ENCODE assay signal across 8 cellular contexts in genomic region chr3:42581400-42581708, GRCh38. TPM values are rescaled to one million over a fixed set of nuclear protein-coding genes. Genes with fewer than 3 reads are reported as not detected.
DNase-seq lines count a peak whose midpoint lies in the region; ATAC-seq, FAIRE-seq and TF ChIP-seq lines count a peak whose summit lies in the region.

No MANE protein-coding gene starts in this region.

- no peak for TF ChIP-seq EP300 in H1 (IDR thresholded peaks at IDR 0.05; ENCODE audit: borderline replicate concordance in 1 of 2, low read depth in 2 of 2, low read length in 2 of 2)

- H3K4me3 ChIP-seq in DND-41 (ENCODE audit: low read depth in 1 of 2, low read length in 2 of 2), result peak overlapping the region; percentile 58 to 78
- peak overlapping the region; percentile 70 to 94 (median 86) for H3K4me3 ChIP-seq in H1 (ENCODE audit: extremely low read depth in 1 of 4, insufficient read depth in 2 of 4, low read depth in 3 of 4, low read length in 4 of 4)
- peak overlapping the region; percentile 97 for H3K4me3 ChIP-seq in osteoblast (ENCODE audit: insufficient read depth, low read length)

- H4K20me1 ChIP-seq in DND-41 (ENCODE audit: insufficient read depth, low read length), result no peaks in the 10 kb centered on the region
- no peaks in the 10 kb centered on the region for H4K20me1 ChIP-seq in H1 (replicated peaks in 1 of 2; ENCODE audit: control insufficient read depth in 1 of 2, insufficient read depth in 2 of 2, low read length in 2 of 2)
- no peaks in the 10 kb centered on the region for H4K20me1 ChIP-seq in osteoblast (ENCODE audit: insufficient read depth, low read length)

- FAIRE-seq in H1 (lab: Jason Lieb, UNC), result no peak

- POLR2A ChIA-PET in H1 (lab: Charles Lee; ENCODE audit: partially characterized antibody), result interaction anchor here (1.3 to 4.7 kb wide), 11 partner anchors 9 to 71 kb away, joined by 3 to 73 read pairs (median 8); partner anchors contain the start of genes NKTR and SS18L2

- H3K27ac ChIP-seq in DND-41 (ENCODE audit: low read length) (peak overlapping the region; percentile 84), H1 (ENCODE audit: low read depth, low read length) (peak overlapping the region; percentile 72), osteoblast (ENCODE audit: low read depth, low read length) (peak overlapping the region; percentile 77)

- no peak overlapping the region; the same call in 1 of the 2 replicates for H3K18ac ChIP-seq in H1 (ENCODE audit: extremely low read depth, low read length)

- H3K79me1 ChIP-seq in H1 (ENCODE audit: low read depth, low read length), result no peaks in the 10 kb centered on the region; the same call in none of the 2 replicates

- no peak for DNase-seq in DND-41
- peak; percentile 16 for DNase-seq in NCI-H524 treated with DMSO at 0.1 percent for 48 hours (lab: John Stamatoyannopoulos, UW)
- DNase-seq in H1 (ENCODE audit: low read depth in 1 of 2, low spot score in 2 of 2), result no peak
- DNase-seq in osteoblast (ENCODE audit: insufficient read length, low spot score, missing footprints), result no peak
- no peak for DNase-seq in SW480 (ENCODE audit: low spot score)
- DNase-seq in KBM-7, result no peak

- TF ChIP-seq CTCF in DND-41 (IDR thresholded peaks at IDR 0.05; ENCODE audit: borderline replicate concordance, extremely low read depth, low read length, poor library complexity, severe bottlenecking) (no peak), H1 (IDR thresholded peaks at IDR 0.05; ENCODE audit: control extremely low read depth in 1 of 3, insufficient read depth in 1 of 3, low read depth in 1 of 3, low read length in 3 of 3) (no peak), osteoblast (IDR thresholded peaks at IDR 0.05; ENCODE audit: extremely low read depth, low read depth, low read length) (no peak)

- H3K36me3 ChIP-seq in DND-41 (ENCODE audit: insufficient read depth, low read length) (peaks cover 11% of the 10 kb centered on the region), H1 (ENCODE audit: control insufficient read depth in 2 of 4, insufficient read depth in 4 of 4, low read length in 3 of 4) (peaks cover 0 to 4% (median 0%) of the 10 kb centered on the region in 4 experiments; a peak in 2 of 8 replicates), osteoblast (ENCODE audit: insufficient read depth, low read length) (no peaks in the 10 kb centered on the region)

- H3K4me2 ChIP-seq in DND-41 (ENCODE audit: insufficient read depth, low read length) (peak overlapping the region; percentile 87), H1 (ENCODE audit: insufficient read depth in 1 of 2, low read depth in 2 of 2, low read length in 2 of 2) (peak overlapping the region; percentile 60 to 80), osteoblast (ENCODE audit: insufficient read depth, low read length) (peak overlapping the region; percentile 96)

- no peak overlapping the region for H2BK15ac ChIP-seq in H1 (ENCODE audit: low read length)

- H3K9ac ChIP-seq in DND-41 (ENCODE audit: low read depth, low read length) (peak overlapping the region; percentile 88), H1 (replicated peaks in 1 of 4; ENCODE audit: extremely low read depth in 1 of 4, low read depth in 3 of 4, low read length in 3 of 4) (peak overlapping the region; percentile 74 to 83 (median 78))

- no peak overlapping the region for H4K8ac ChIP-seq in H1 (ENCODE audit: extremely low read depth, insufficient read depth, low read length)

- H2BK120ac ChIP-seq in H1 (replicated peaks; ENCODE audit: low read depth, low read length), result peak overlapping the region; percentile 38

- H3K79me2 ChIP-seq in DND-41 (ENCODE audit: insufficient read depth, low read length) (peaks cover 63% of the 10 kb centered on the region), H1 (ENCODE audit: control insufficient read depth in 1 of 2, insufficient read depth in 2 of 2, low read length in 2 of 2) (peaks cover 0 to 55% of the 10 kb centered on the region in 2 experiments; a peak in 3 of 4 replicates), osteoblast (ENCODE audit: insufficient read depth, low read length) (peaks cover 49% of the 10 kb centered on the region)

- no peak overlapping the region for H3K14ac ChIP-seq in H1 (ENCODE audit: insufficient read length)

- H2AK5ac ChIP-seq in H1 (ENCODE audit: low read depth, low read length), result no peak overlapping the region

- in situ Hi-C loops in KBM-7 (cut with MboI; ENCODE audit: low pct_unique_long_range_greater_than_20kb, low sequenced_read_pairs), result no loop called here

- H3K56ac ChIP-seq in H1 (replicated peaks; ENCODE audit: insufficient read length, low read depth, low read length), result no peak overlapping the region

- ATAC-seq in DND-41 (ENCODE audit: insufficient read depth, low read depth) (no peak), GM21367 (IDR thresholded peaks at IDR 0.05; ENCODE audit: unreplicated experiment) (no peak), GM21576 (IDR thresholded peaks at IDR 0.05; ENCODE audit: unreplicated experiment) (no peak)

- H3K27me3 ChIP-seq in DND-41 (ENCODE audit: insufficient read depth, low read length, poor library complexity), result no peaks in the 10 kb centered on the region
- H3K27me3 ChIP-seq in H1 (replicated peaks in 1 of 4; ENCODE audit: control insufficient read depth in 3 of 4, extremely low read depth in 1 of 4, insufficient read depth in 3 of 4, low read length in 3 of 4), result no peaks in the 10 kb centered on the region
- H3K27me3 ChIP-seq in osteoblast (ENCODE audit: insufficient read depth, low read length), result no peaks in the 10 kb centered on the region

- no peak overlapping the region for H2BK20ac ChIP-seq in H1 (ENCODE audit: low read length)

- no peak overlapping the region for H2BK12ac ChIP-seq in H1 (ENCODE audit: low read depth, low read length)

- H4K91ac ChIP-seq in H1 (replicated peaks; ENCODE audit: insufficient read length, low read length), result no peak overlapping the region

- peak overlapping the region; percentile 79 for H2BK5ac ChIP-seq in H1 (ENCODE audit: low read depth, low read length)

- no peak overlapping the region for H3K4ac ChIP-seq in H1 (replicated peaks; ENCODE audit: insufficient read length, low read depth, low read length)

- WGBS in H1 (ENCODE audit: extremely low coverage in 1 of 2, insufficient coverage in 1 of 2, insufficient read length in 1 of 2, insufficient replicate concordance in 2 of 2, low coverage in 1 of 2, low lambda C conversion rate in 2 of 2, missing lambda C conversion rate in 1 of 2), 2 experiments, result 0% methylated on average over 11 of the region's 11 CpGs; no CpG with 5 or more reads in 1 of the 2 experiments

- H3K23ac ChIP-seq in H1 (ENCODE audit: insufficient read length), result no peak overlapping the region

- no peak for TF ChIP-seq POLR2A in H1 (IDR thresholded peaks at IDR 0.05; ENCODE audit: control extremely low read depth in 1 of 2, low read depth in 2 of 2, low read length in 2 of 2)

- peak overlapping the region; percentile 42 for H4K5ac ChIP-seq in H1 (ENCODE audit: insufficient read length, low read depth, low read length)

- H2AFZ ChIP-seq in DND-41 (ENCODE audit: low read depth, low read length) (peak overlapping the region; percentile 83), H1 (ENCODE audit: low read length) (peak overlapping the region; percentile 6; the same call in 1 of the 2 replicates), osteoblast (ENCODE audit: low read length) (peak overlapping the region; percentile 92)

- TF ChIP-seq RAD21 in H1 (IDR thresholded peaks at IDR 0.05 in 1 of 2, conservative IDR thresholded peaks at IDR 0.05 in 1 of 2; ENCODE audit: low read depth in 2 of 2, low read length in 2 of 2), result no peak

- H3K9me3 ChIP-seq in DND-41 (ENCODE audit: insufficient read depth, low read length, severe bottlenecking) (no peaks in the 10 kb centered on the region), H1 (ENCODE audit: insufficient read depth in 2 of 2, low read depth in 1 of 2, low read length in 1 of 2) (no peaks in the 10 kb centered on the region), osteoblast (ENCODE audit: low read depth, low read length) (no peaks in the 10 kb centered on the region)

- CTCF ChIA-PET in H1 (lab: Charles Lee; ENCODE audit: partially characterized antibody), result interaction anchor here (1.0 to 4.2 kb wide), 7 partner anchors 9 to 165 kb away, joined by 3 to 21 read pairs (median 7); partner anchors contain the start of gene NKTR

- H3K23me2 ChIP-seq in H1 (ENCODE audit: low read depth, low read length), result peaks cover 10% of the 10 kb centered on the region

- peaks cover 33% of the 10 kb centered on the region for H3K4me1 ChIP-seq in DND-41 (ENCODE audit: insufficient read depth, low read length)
- peaks cover 2 to 14% (median 5%) of the 10 kb centered on the region in 4 experiments; a peak in 6 of 7 replicates for H3K4me1 ChIP-seq in H1 (replicated peaks in 1 of 4; ENCODE audit: control insufficient read depth in 3 of 4, insufficient read depth in 4 of 4, low read length in 3 of 4)
- H3K4me1 ChIP-seq in osteoblast (ENCODE audit: insufficient read depth, low read length), result peaks cover 12% of the 10 kb centered on the region

RNA-seq across cellular contexts. Expression of gene SEC22C, which starts 0.4 kb away (rescaled TPM):
- total RNA-seq in H1 (2021; fragmentation: NEBNext Ultra II Directional; extraction: Animal tissue kit (Norgen Biotek cat#: 25700)), result 38.3 and 38.5 TPM in 2 replicates
- 19.8 and 23.4 TPM in 2 replicates for polyA plus RNA-seq in H1 (2011; rRNA removed)
- polyA plus RNA-seq in H1 (2011; cell fraction: cytosol; rRNA removed), result 25.6 TPM
- 22.7 TPM for polyA plus RNA-seq in H1 (2011; cell fraction: nucleus; rRNA removed)
- 25.4 to 32.0 TPM (median 31.8 TPM) in 4 replicates for polyA plus RNA-seq in H1 (2012, experiment 1 of 2)
- 19.9 TPM for polyA plus RNA-seq in H1 (2012, experiment 2 of 2)
- polyA plus RNA-seq in H1 (2013, experiment 1 of 2), result 30.9 TPM
- polyA plus RNA-seq in H1 (2013, experiment 2 of 2), result 32.7 TPM
- 20.6 and 29.3 TPM in 2 replicates for polyA minus RNA-seq in H1 (2011; rRNA and poly(A)+ RNA removed)
- polyA minus RNA-seq in H1 (2011; cell fraction: cytosol; rRNA and poly(A)+ RNA removed), result 18.1 TPM
- polyA minus RNA-seq in H1 (2011; cell fraction: nucleus; rRNA and poly(A)+ RNA removed), result 19.2 TPM
- 60.1 and 62.2 TPM in 2 replicates for total RNA-seq in osteoblast

RNA-seq across cellular contexts. Expression of gene SS18L2, which starts 9.3 kb away (rescaled TPM):
- total RNA-seq in H1 (2021; fragmentation: NEBNext Ultra II Directional; extraction: Animal tissue kit (Norgen Biotek cat#: 25700)), result 80.7 and 82.7 TPM in 2 replicates
- 32.1 and 61.2 TPM in 2 replicates for polyA plus RNA-seq in H1 (2011; rRNA removed)
- polyA plus RNA-seq in H1 (2011; cell fraction: cytosol; rRNA removed), result 73.3 TPM
- 21.5 TPM for polyA plus RNA-seq in H1 (2011; cell fraction: nucleus; rRNA removed)
- 82.1 to 130 TPM (median 92.2 TPM) in 4 replicates for polyA plus RNA-seq in H1 (2012, experiment 1 of 2)
- polyA plus RNA-seq in H1 (2012, experiment 2 of 2), result 61.5 TPM
- 91.7 TPM for polyA plus RNA-seq in H1 (2013, experiment 1 of 2)
- 91.6 TPM for polyA plus RNA-seq in H1 (2013, experiment 2 of 2)
- polyA minus RNA-seq in H1 (2011; rRNA and poly(A)+ RNA removed), result 24.6 and 29.3 TPM in 2 replicates
- 19.2 TPM for polyA minus RNA-seq in H1 (2011; cell fraction: cytosol; rRNA and poly(A)+ RNA removed)
- polyA minus RNA-seq in H1 (2011; cell fraction: nucleus; rRNA and poly(A)+ RNA removed), result 24.3 TPM
- 11.6 and 12.7 TPM in 2 replicates for total RNA-seq in osteoblast

RNA-seq across cellular contexts. Expression of gene NKTR, which starts 19.1 kb away (rescaled TPM):
- total RNA-seq in H1 (2021; fragmentation: NEBNext Ultra II Directional; extraction: Animal tissue kit (Norgen Biotek cat#: 25700)), result 56.6 and 62.2 TPM in 2 replicates
- 17.9 and 24.1 TPM in 2 replicates for polyA plus RNA-seq in H1 (2011; rRNA removed)
- 45.9 TPM for polyA plus RNA-seq in H1 (2011; cell fraction: cytosol; rRNA removed)
- polyA plus RNA-seq in H1 (2011; cell fraction: nucleus; rRNA removed), result 47.4 TPM
- 29.7 to 59.2 TPM (median 39.3 TPM) in 4 replicates for polyA plus RNA-seq in H1 (2012, experiment 1 of 2)
- polyA plus RNA-seq in H1 (2012, experiment 2 of 2), result 2.2 TPM
- polyA plus RNA-seq in H1 (2013, experiment 1 of 2), result 63.1 TPM
- 51.1 TPM for polyA plus RNA-seq in H1 (2013, experiment 2 of 2)
- 36.1 and 45.4 TPM in 2 replicates for polyA minus RNA-seq in H1 (2011; rRNA and poly(A)+ RNA removed)
- 40.8 TPM for polyA minus RNA-seq in H1 (2011; cell fraction: cytosol; rRNA and poly(A)+ RNA removed)
- polyA minus RNA-seq in H1 (2011; cell fraction: nucleus; rRNA and poly(A)+ RNA removed), result 130 TPM
- total RNA-seq in osteoblast, result 80.3 and 98.4 TPM in 2 replicates

Comparison
In these comparisons a context has a peak if more than half of its experiments do, and no peak if none do; other contexts are left out.
1. H2AFZ ChIP-seq: peak in every context shown above with its lines; median percentile 92 in osteoblast; 83 in DND-41; 6 in H1.